1 cellular context compared by ENCODE assay signal in the genomic region with DNA sequence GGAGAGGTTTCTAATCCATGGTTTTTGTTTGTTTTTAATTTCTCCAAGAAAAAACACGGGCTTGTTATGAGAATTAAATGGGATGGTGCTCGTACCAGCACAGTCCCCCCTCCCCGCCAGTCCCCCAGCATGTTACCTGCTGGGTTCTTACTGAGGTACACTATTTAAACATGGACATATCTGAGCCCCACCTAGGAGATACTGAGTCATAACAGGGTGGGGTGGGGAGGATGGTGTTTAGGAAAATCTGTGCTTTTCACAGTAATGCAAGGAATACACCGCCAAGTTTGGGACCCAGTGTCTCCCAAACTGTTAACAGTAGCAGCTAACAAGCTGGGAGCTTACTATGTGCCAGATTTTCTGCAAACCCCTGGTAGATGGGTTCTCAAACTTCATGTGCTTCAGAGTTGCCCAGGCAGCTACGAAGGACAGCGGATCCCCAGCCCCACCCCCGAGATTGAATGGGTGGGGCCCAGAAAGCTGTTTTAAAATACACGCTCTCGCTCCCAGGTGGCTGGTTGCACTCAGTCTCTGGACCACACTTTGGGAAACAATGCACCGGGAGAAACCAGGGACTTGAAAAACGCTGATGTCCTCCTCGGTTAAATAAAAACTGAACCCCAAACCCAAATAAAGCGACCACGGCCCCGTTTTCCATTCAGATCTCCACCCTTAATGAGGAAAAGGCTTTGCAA.
TF ChIP-seq lines count a peak whose summit lies in the region.

No MANE protein-coding gene starts in this region.

TF ChIP-seq in HCT116, 20 proteins besides CTCF, POLR2A, EP300 and RAD21 (continued from another document):
- TF ChIP-seq, protein P1, sequence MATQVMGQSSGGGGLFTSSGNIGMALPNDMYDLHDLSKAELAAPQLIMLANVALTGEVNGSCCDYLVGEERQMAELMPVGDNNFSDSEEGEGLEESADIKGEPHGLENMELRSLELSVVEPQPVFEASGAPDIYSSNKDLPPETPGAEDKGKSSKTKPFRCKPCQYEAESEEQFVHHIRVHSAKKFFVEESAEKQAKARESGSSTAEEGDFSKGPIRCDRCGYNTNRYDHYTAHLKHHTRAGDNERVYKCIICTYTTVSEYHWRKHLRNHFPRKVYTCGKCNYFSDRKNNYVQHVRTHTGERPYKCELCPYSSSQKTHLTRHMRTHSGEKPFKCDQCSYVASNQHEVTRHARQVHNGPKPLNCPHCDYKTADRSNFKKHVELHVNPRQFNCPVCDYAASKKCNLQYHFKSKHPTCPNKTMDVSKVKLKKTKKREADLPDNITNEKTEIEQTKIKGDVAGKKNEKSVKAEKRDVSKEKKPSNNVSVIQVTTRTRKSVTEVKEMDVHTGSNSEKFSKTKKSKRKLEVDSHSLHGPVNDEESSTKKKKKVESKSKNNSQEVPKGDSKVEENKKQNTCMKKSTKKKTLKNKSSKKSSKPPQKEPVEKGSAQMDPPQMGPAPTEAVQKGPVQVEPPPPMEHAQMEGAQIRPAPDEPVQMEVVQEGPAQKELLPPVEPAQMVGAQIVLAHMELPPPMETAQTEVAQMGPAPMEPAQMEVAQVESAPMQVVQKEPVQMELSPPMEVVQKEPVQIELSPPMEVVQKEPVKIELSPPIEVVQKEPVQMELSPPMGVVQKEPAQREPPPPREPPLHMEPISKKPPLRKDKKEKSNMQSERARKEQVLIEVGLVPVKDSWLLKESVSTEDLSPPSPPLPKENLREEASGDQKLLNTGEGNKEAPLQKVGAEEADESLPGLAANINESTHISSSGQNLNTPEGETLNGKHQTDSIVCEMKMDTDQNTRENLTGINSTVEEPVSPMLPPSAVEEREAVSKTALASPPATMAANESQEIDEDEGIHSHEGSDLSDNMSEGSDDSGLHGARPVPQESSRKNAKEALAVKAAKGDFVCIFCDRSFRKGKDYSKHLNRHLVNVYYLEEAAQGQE (IDR thresholded peaks at IDR 0.05; ENCODE audit: low read depth), result no peak
- TF ChIP-seq EGR1 (IDR thresholded peaks at IDR 0.05; ENCODE audit: low read depth) (no peak), CBX3 (IDR thresholded peaks at IDR 0.05; ENCODE audit: low read depth) (no peak), EZH2phosphoT487 (IDR thresholded peaks at IDR 0.05; ENCODE audit: borderline replicate concordance) (no peak), SIN3A (IDR thresholded peaks at IDR 0.05; ENCODE audit: low read depth) (no peak)
TF ChIP-seq in HCT116: peak in this region for 2.
